8 cellular contexts compared by ENCODE assay signal in genomic region chr1:108962681-108963051, GRCh38. TPM values are rescaled to one million over a fixed set of nuclear protein-coding genes. Genes with fewer than 3 reads are reported as not detected.
A peak's percentile ranks its signal among the peaks of the same experiment; 100 is the strongest.
DNase-seq lines count a peak whose midpoint lies in the region; ATAC-seq and TF ChIP-seq lines count a peak whose summit lies in the region.

No MANE protein-coding gene starts in this region.

- H3K9me2 ChIP-seq in GM23338 (ENCODE audit: insufficient read depth): no peaks in the 10 kb centered on the region

- 10 to 14% methylated on average over 12 of the region's 12 CpGs for WGBS in lower leg skin, 2 donors
- WGBS in stomach, 5 donors: 3 to 22% (median 7%) methylated on average over 12 of the region's 12 CpGs

- TF ChIP-seq POLR2A in lower leg skin (IDR thresholded peaks at IDR 0.05): no peak
- no peak for TF ChIP-seq POLR2A in stomach (IDR thresholded peaks at IDR 0.05)

- peak overlapping the region; percentile 20; the same call in 1 of the 2 replicates for H3K27ac ChIP-seq in GM23338 (ENCODE audit: low read depth)
- H3K27ac ChIP-seq in Panc1 (ENCODE audit: low read length): peak overlapping the region; percentile 65
- peak overlapping the region; percentile 88 for H3K27ac ChIP-seq in brain microvascular endothelial cell
- peak overlapping the region; percentile 98 to 100 (median 99) for H3K27ac ChIP-seq in stomach

- H2AFZ ChIP-seq in GM23338: peak overlapping the region; percentile 61; the same call in 1 of the 2 replicates

- CTCF ChIA-PET in Panc1 (lab: Charles Lee): no interaction called here

- peak overlapping the region; percentile 81 for H3K4me2 ChIP-seq in GM23338

- H3K36me3 ChIP-seq in GM23338 (ENCODE audit: insufficient read depth): no peaks in the 10 kb centered on the region; the same call in 1 of the 2 replicates
- no peaks in the 10 kb centered on the region; the same call in 1 of the 2 replicates for H3K36me3 ChIP-seq in Panc1 (ENCODE audit: control insufficient read depth, insufficient read depth, low read length)
- H3K36me3 ChIP-seq in brain microvascular endothelial cell (replicated peaks): no peaks in the 10 kb centered on the region
- peaks cover 0 to 16% (median 2%) of the 10 kb centered on the region in 4 donors for H3K36me3 ChIP-seq in stomach

- peak; percentile 44 for DNase-seq in GM23338 (ENCODE audit: low spot score)
- no peak for DNase-seq in Panc1 (ENCODE audit: low read depth, low spot score)
- no peak for DNase-seq in brain microvascular endothelial cell
- no peak for DNase-seq in lower leg skin (ENCODE audit: low spot score in 2 of 2)
- DNase-seq in stomach: peak; percentile 65
- no peak for DNase-seq in AG08396 (ENCODE audit: low spot score)
- no peak for DNase-seq in NCI-H2081 treated with DMSO at 0.1 percent for 48 hours (lab: John Stamatoyannopoulos, UW)
- no peak for DNase-seq in dermis blood vessel endothelial cell

- intact Hi-C loops in Panc1 (cut with micrococcal nuclease; ENCODE audit: unreplicated experiment) (no loop called here), lower leg skin (cut with DNase I; ENCODE audit: low total_unique reads) (no loop called here), stomach (cut with DNase I; ENCODE audit: low total_unique reads) (no loop called here)

- 0 out of 2 replicates have a peak, but pooled peaks cover 5% of the 10 kb centered on the region for H3F3A ChIP-seq in GM23338 (replicated peaks; ENCODE audit: low read depth)

- H3K4me1 Mint-ChIP-seq in GM23338: peaks cover 7% of the 10 kb centered on the region

- peak overlapping the region; percentile 81 for H3K4me3 Mint-ChIP-seq in GM23338

- TF ChIP-seq EP300 in stomach (IDR thresholded peaks at IDR 0.05): no peak

- H3K27me3 ChIP-seq in GM23338 (ENCODE audit: insufficient read depth) (no peaks in the 10 kb centered on the region), Panc1 (ENCODE audit: control insufficient read depth, insufficient read depth, low read length) (no peaks in the 10 kb centered on the region), brain microvascular endothelial cell (replicated peaks) (no peaks in the 10 kb centered on the region), stomach (no peaks in the 10 kb centered on the region)

- TF ChIP-seq CTCF in GM23338 (conservative IDR thresholded peaks at IDR 0.05; ENCODE audit: low read depth in 2 of 2) (no peak), Panc1 (IDR thresholded peaks at IDR 0.05) (no peak), brain microvascular endothelial cell (IDR thresholded peaks at IDR 0.05; ENCODE audit: low read depth, low read length, missing control alignments) (no peak), lower leg skin (IDR thresholded peaks at IDR 0.05) (no peak), stomach (IDR thresholded peaks at IDR 0.05) (no peak)

- H3K9me3 Mint-ChIP-seq in GM23338: no peaks in the 10 kb centered on the region

- H3K27me3 Mint-ChIP-seq in GM23338 (ENCODE audit: insufficient read depth, low read depth, poor library complexity): peaks cover 2% of the 10 kb centered on the region

- peak overlapping the region; percentile 73 for H3K27ac Mint-ChIP-seq in GM23338

- H3K36me3 Mint-ChIP-seq in GM23338 (ENCODE audit: low read depth): no peaks in the 10 kb centered on the region

- POLR2A ChIA-PET in Panc1 (lab: Charles Lee): no interaction called here

- peak; percentile 64 for ATAC-seq in GM23338
- no peak for ATAC-seq in Panc1

- BruUV-seq in Panc1 (replicated peaks; lab: Mats Ljungman, UMichigan): TSS peak; percentile 66

- in situ Hi-C loops in Panc1 (cut with HindIII; ENCODE audit: low pct_unique_long_range_greater_than_20kb, low sequenced_read_pairs): no loop called here
- in situ Hi-C loops in brain microvascular endothelial cell (cut with HindIII; ENCODE audit: low pct_ligation_motif_present, low sequenced_read_pairs): no loop called here

- peaks cover 51% of the 10 kb centered on the region for H3K79me2 ChIP-seq in GM23338 (replicated peaks; ENCODE audit: insufficient read depth)

- H3K4me3 ChIP-seq in GM23338 (peak overlapping the region; percentile 88), Panc1 (ENCODE audit: low read depth in 2 of 2, low read length in 2 of 2) (peak overlapping the region; percentile 66 to 73), brain microvascular endothelial cell (ENCODE audit: low read depth, low read length) (peak overlapping the region; percentile 73), lower leg skin (ENCODE audit: low read depth, poor library complexity, severe bottlenecking) (peak overlapping the region; percentile 69), stomach (peak overlapping the region; percentile 65 to 83 (median 72))

- H3K9me3 ChIP-seq in Panc1 (ENCODE audit: control insufficient read depth, insufficient read depth, low read depth, low read length) (no peaks in the 10 kb centered on the region), stomach (no peaks in the 10 kb centered on the region)

- H3K4me1 ChIP-seq in GM23338 (ENCODE audit: insufficient read depth) (peaks cover 12% of the 10 kb centered on the region), Panc1 (ENCODE audit: control insufficient read depth, insufficient read depth, low read length) (peaks cover 5% of the 10 kb centered on the region; the same call in 1 of the 2 replicates), stomach (peaks cover 18 to 59% (median 32%) of the 10 kb centered on the region in 4 donors)

- no peaks in the 10 kb centered on the region; the same call in none of the 2 replicates for H4K20me1 ChIP-seq in GM23338 (replicated peaks; ENCODE audit: insufficient read depth)

TF ChIP-seq in GM23338, 12 proteins besides CTCF, POLR2A, EP300 and RAD21 (continues in another document):
- TF ChIP-seq EZH2phosphoT487 (IDR thresholded peaks at IDR 0.05; ENCODE audit: unreplicated experiment) (no peak), ZNF114 (CRISPR knock-in tag; IDR thresholded peaks at IDR 0.05) (no peak), JUNB (IDR thresholded peaks at IDR 0.05; ENCODE audit: unreplicated experiment) (no peak), NANOG (IDR thresholded peaks at IDR 0.05; ENCODE audit: borderline replicate concordance) (no peak), EZH2 (IDR thresholded peaks at IDR 0.05; ENCODE audit: low read depth, unreplicated experiment) (no peak), POLR2AphosphoS5 (IDR thresholded peaks at IDR 0.05; ENCODE audit: low read depth) (no peak), ZNF331 (CRISPR knock-in tag; IDR thresholded peaks at IDR 0.05; ENCODE audit: low read depth) (no peak), CREB1 (CRISPR knock-in tag; IDR thresholded peaks at IDR 0.05; ENCODE audit: low read depth) (no peak), STAT1 (IDR thresholded peaks at IDR 0.05; ENCODE audit: unreplicated experiment) (no peak)
- TF ChIP-seq, protein P1, sequence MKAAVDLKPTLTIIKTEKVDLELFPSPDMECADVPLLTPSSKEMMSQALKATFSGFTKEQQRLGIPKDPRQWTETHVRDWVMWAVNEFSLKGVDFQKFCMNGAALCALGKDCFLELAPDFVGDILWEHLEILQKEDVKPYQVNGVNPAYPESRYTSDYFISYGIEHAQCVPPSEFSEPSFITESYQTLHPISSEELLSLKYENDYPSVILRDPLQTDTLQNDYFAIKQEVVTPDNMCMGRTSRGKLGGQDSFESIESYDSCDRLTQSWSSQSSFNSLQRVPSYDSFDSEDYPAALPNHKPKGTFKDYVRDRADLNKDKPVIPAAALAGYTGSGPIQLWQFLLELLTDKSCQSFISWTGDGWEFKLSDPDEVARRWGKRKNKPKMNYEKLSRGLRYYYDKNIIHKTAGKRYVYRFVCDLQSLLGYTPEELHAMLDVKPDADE (IDR thresholded peaks at IDR 0.05): no peak
- TF ChIP-seq, protein P2, sequence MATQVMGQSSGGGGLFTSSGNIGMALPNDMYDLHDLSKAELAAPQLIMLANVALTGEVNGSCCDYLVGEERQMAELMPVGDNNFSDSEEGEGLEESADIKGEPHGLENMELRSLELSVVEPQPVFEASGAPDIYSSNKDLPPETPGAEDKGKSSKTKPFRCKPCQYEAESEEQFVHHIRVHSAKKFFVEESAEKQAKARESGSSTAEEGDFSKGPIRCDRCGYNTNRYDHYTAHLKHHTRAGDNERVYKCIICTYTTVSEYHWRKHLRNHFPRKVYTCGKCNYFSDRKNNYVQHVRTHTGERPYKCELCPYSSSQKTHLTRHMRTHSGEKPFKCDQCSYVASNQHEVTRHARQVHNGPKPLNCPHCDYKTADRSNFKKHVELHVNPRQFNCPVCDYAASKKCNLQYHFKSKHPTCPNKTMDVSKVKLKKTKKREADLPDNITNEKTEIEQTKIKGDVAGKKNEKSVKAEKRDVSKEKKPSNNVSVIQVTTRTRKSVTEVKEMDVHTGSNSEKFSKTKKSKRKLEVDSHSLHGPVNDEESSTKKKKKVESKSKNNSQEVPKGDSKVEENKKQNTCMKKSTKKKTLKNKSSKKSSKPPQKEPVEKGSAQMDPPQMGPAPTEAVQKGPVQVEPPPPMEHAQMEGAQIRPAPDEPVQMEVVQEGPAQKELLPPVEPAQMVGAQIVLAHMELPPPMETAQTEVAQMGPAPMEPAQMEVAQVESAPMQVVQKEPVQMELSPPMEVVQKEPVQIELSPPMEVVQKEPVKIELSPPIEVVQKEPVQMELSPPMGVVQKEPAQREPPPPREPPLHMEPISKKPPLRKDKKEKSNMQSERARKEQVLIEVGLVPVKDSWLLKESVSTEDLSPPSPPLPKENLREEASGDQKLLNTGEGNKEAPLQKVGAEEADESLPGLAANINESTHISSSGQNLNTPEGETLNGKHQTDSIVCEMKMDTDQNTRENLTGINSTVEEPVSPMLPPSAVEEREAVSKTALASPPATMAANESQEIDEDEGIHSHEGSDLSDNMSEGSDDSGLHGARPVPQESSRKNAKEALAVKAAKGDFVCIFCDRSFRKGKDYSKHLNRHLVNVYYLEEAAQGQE (IDR thresholded peaks at IDR 0.05; ENCODE audit: unreplicated experiment): no peak

RNA-seq across cellular contexts. Expression of gene CLCC1, which starts 0.6 kb away (rescaled TPM):
- total RNA-seq in GM23338 (2014; rRNA removed; shearing (Covaris generic)): 16.6 and 22.6 TPM in 2 replicates
- polyA plus RNA-seq in GM23338 (2016; fragmentation: Nextera tagmentation; extraction: Ambion mirVana) (13.8 and 18.4 TPM in 2 replicates), stomach (1 to 10 TPM; 4.9 to 9.0 (median 7.3) TPM)
- total RNA-seq in Panc1 (2021; ENCODE audit: unreplicated experiment) (28.4 TPM), lower leg skin (10 to 100 TPM; 11.8 to 16.0 (median 14.6) TPM), stomach (10 to 100 TPM in 4 of 5 donors, 1 to 10 TPM in 1; 2.6 to 37.3 (median 16.1) TPM), dermis blood vessel endothelial cell (29.1 and 37.5 TPM in 2 replicates)
- 23.1 TPM for polyA plus RNA-seq in Panc1 (2012; ENCODE audit: insufficient read length)

Comparison
In these comparisons a context has a peak if more than half of its experiments do, and no peak if none do; other contexts are left out.
1. DNase-seq: peak in GM23338 (single experiment) and stomach (single experiment); none in Panc1 (single experiment), brain microvascular endothelial cell (single experiment), lower leg skin (0 of 2), AG08396 (single experiment), NCI-H2081 treated with DMSO at 0.1 percent for 48 hours (single experiment) and dermis blood vessel endothelial cell (single experiment).
2. H3K27ac ChIP-seq: peak in every context shown above with its lines; median percentile 99 in stomach; 88 in brain microvascular endothelial cell; 65 in Panc1; 20 in GM23338.
3. Peak in every context shown above with its lines, with median percentiles within 50 percentile points of each other: H3K4me3 ChIP-seq.